Comparison of ENCODE assay signal across 1 cellular context in genomic region chr5:71632168-71632567, GRCh38.
TF ChIP-seq lines count a peak whose summit lies in the region.

No MANE protein-coding gene starts in this region.

TF ChIP-seq in HepG2, 621 proteins besides CTCF, POLR2A, EP300 and RAD21 (continued from another document):
- no peak for TF ChIP-seq TBX3 (IDR thresholded peaks at IDR 0.05; ENCODE audit: borderline replicate concordance)
- TF ChIP-seq CENPBD1 (CRISPR knock-in tag; IDR thresholded peaks at IDR 0.05; ENCODE audit: borderline replicate concordance, low read depth), result no peak
- no peak for TF ChIP-seq TIGD3 (CRISPR knock-in tag; IDR thresholded peaks at IDR 0.05; ENCODE audit: borderline replicate concordance)
- no peak for TF ChIP-seq NR2C2 (CRISPR knock-in tag; IDR thresholded peaks at IDR 0.05; ENCODE audit: borderline replicate concordance)
- no peak for TF ChIP-seq ZNF580 (CRISPR knock-in tag; IDR thresholded peaks at IDR 0.05; ENCODE audit: borderline replicate concordance, low read depth)
- TF ChIP-seq SMAD3 (CRISPR knock-in tag; IDR thresholded peaks at IDR 0.05), result no peak
- no peak for TF ChIP-seq ZFP90 (CRISPR knock-in tag; IDR thresholded peaks at IDR 0.05; ENCODE audit: borderline replicate concordance)
- no peak for TF ChIP-seq MAFK (conservative IDR thresholded peaks at IDR 0.05 in 1 of 2, IDR thresholded peaks at IDR 0.05 in 1 of 2; ENCODE audit: low read length in 2 of 2)
- no peak for TF ChIP-seq NFYB (CRISPR knock-in tag; IDR thresholded peaks at IDR 0.05)
- no peak for TF ChIP-seq ZNF891 (CRISPR knock-in tag; IDR thresholded peaks at IDR 0.05)
- no peak for TF ChIP-seq ZNF883 (CRISPR knock-in tag; IDR thresholded peaks at IDR 0.05; ENCODE audit: not compliant biosample characterization)
- no peak for TF ChIP-seq ZBTB14 (CRISPR knock-in tag; IDR thresholded peaks at IDR 0.05)
- TF ChIP-seq DMAP1 (CRISPR knock-in tag; IDR thresholded peaks at IDR 0.05), result no peak
- TF ChIP-seq MYC (CRISPR knock-in tag; IDR thresholded peaks at IDR 0.05; ENCODE audit: borderline replicate concordance), result no peak
- no peak for TF ChIP-seq NR2F1 (CRISPR knock-in tag; IDR thresholded peaks at IDR 0.05)
- no peak for TF ChIP-seq ASH2L (IDR thresholded peaks at IDR 0.05; ENCODE audit: insufficient read length, low read depth, low read length)
- TF ChIP-seq ZNF598 (CRISPR knock-in tag; IDR thresholded peaks at IDR 0.05; ENCODE audit: borderline replicate concordance), result no peak
TF ChIP-seq in HepG2: peak in this region for 0.
